In genomic region chr3:61637088-61638051, GRCh38 we compare ENCODE assay signal across 9 cellular contexts.
A peak's percentile ranks its signal among the peaks of the same experiment; 100 is the strongest.
DNase-seq lines count a peak whose midpoint lies in the region; ATAC-seq, FAIRE-seq and TF ChIP-seq lines count a peak whose summit lies in the region.
"Had no signal": no experiment of that assay in that cellular context is flagged by ENCODE, and none has a peak within 500 bp of the region (broad histone marks: within the 10 kb centered on the region; RNA-seq: fewer than 3 reads in every experiment).

No MANE protein-coding gene starts in this region.

- dilution Hi-C loops in endothelial cell of umbilical vein (cut with MboI; ENCODE audit: extremely low pct_ligation_motif_present, low sequenced_read_pairs): no loop called here

- H3K36me3 ChIP-seq in endothelial cell of umbilical vein (ENCODE audit: control insufficient read depth in 2 of 2, extremely low read depth in 1 of 2, insufficient read depth in 2 of 2, low read length in 2 of 2) (no peaks in the 10 kb centered on the region), skeletal muscle tissue (ENCODE audit: control insufficient read depth in 3 of 3, insufficient read depth in 3 of 3, low read length in 3 of 3) (no peaks in the 10 kb centered on the region), BE2C (no peaks in the 10 kb centered on the region)

- no peaks in the 10 kb centered on the region for H3K27me3 Mint-ChIP-seq in effector memory CD8-positive, alpha-beta T cell
- H3K27me3 Mint-ChIP-seq in stimulated activated naive CD8-positive, alpha-beta T cell treated with anti-CD3 and anti-CD28 coated beads, Interleukin-15, amount 100 ng/mL, for 72 hours: peaks cover 5% of the 10 kb centered on the region
- H3K27me3 Mint-ChIP-seq: central memory CD8-positive, alpha-beta T cell had no signal

- H3K79me2 ChIP-seq in endothelial cell of umbilical vein (ENCODE audit: control insufficient read depth, insufficient read depth, low read length): peaks cover 2% of the 10 kb centered on the region

- no peaks in the 10 kb centered on the region for H3K4me1 Mint-ChIP-seq in effector memory CD8-positive, alpha-beta T cell (ENCODE audit: low read depth in 2 of 2)
- no peaks in the 10 kb centered on the region for H3K4me1 Mint-ChIP-seq in stimulated activated naive CD8-positive, alpha-beta T cell treated with anti-CD3 and anti-CD28 coated beads, Interleukin-15, amount 100 ng/mL, for 72 hours
- H3K4me1 Mint-ChIP-seq: central memory CD8-positive, alpha-beta T cell had no signal

- H2AFZ ChIP-seq in endothelial cell of umbilical vein (ENCODE audit: low read depth, low read length): peak overlapping the region; percentile 14

- H3K9me3 Mint-ChIP-seq in effector memory CD8-positive, alpha-beta T cell: peaks cover 4 to 7% of the 10 kb centered on the region in 2 donors
- no peaks in the 10 kb centered on the region for H3K9me3 Mint-ChIP-seq in stimulated activated naive CD8-positive, alpha-beta T cell treated with anti-CD3 and anti-CD28 coated beads, Interleukin-15, amount 100 ng/mL, for 72 hours
- H3K9me3 Mint-ChIP-seq: central memory CD8-positive, alpha-beta T cell had no signal

- no peak overlapping the region for H3K27ac Mint-ChIP-seq in effector memory CD8-positive, alpha-beta T cell
- no peak overlapping the region for H3K27ac Mint-ChIP-seq in stimulated activated naive CD8-positive, alpha-beta T cell treated with anti-CD3 and anti-CD28 coated beads, Interleukin-15, amount 100 ng/mL, for 72 hours

- H3K4me2 ChIP-seq in endothelial cell of umbilical vein (ENCODE audit: insufficient read depth, low read length): no peak overlapping the region

- BruUV-seq in endothelial cell of umbilical vein (replicated peaks; lab: Mats Ljungman, UMichigan): no TSS peak

- intact Hi-C loops in endothelial cell of umbilical vein (cut with micrococcal nuclease): no loop called here

- H3K27ac ChIP-seq in endothelial cell of umbilical vein (ENCODE audit: insufficient read depth, low read depth, low read length) (no peak overlapping the region), skeletal muscle tissue (ENCODE audit: low read depth, low read length) (peak overlapping the region; percentile 5)

- ATAC-seq in HG03135 (IDR thresholded peaks at IDR 0.05; ENCODE audit: unreplicated experiment): peak; percentile 79
- ATAC-seq in effector memory CD8-positive, alpha-beta T cell (replicated peaks): no peak
- no peak for ATAC-seq in stimulated activated naive CD8-positive, alpha-beta T cell treated with anti-CD3 and anti-CD28 coated beads, Interleukin-15, amount 100 ng/mL, for 72 hours

- TF ChIP-seq CTCF in endothelial cell of umbilical vein (IDR thresholded peaks at IDR 0.05; ENCODE audit: extremely low read depth in 1 of 2, insufficient read depth in 1 of 2, low read depth in 1 of 2, low read length in 2 of 2): no peak
- TF ChIP-seq CTCF in BE2C (IDR thresholded peaks at IDR 0.05; ENCODE audit: low read depth, low read length): no peak

- H3K27me3 ChIP-seq in endothelial cell of umbilical vein (ENCODE audit: control insufficient read depth in 2 of 2, insufficient read depth in 2 of 2, low read length in 2 of 2) (no peaks in the 10 kb centered on the region), skeletal muscle tissue (ENCODE audit: control insufficient read depth in 3 of 3, insufficient read depth in 3 of 3, low read length in 3 of 3) (no peaks in the 10 kb centered on the region), BE2C (peaks cover 8% of the 10 kb centered on the region; the same call in 1 of the 2 replicates)

- H3K4me3 Mint-ChIP-seq in effector memory CD8-positive, alpha-beta T cell: no peak overlapping the region
- H3K4me3 Mint-ChIP-seq in stimulated activated naive CD8-positive, alpha-beta T cell treated with anti-CD3 and anti-CD28 coated beads, Interleukin-15, amount 100 ng/mL, for 72 hours: no peak overlapping the region
- H3K4me3 Mint-ChIP-seq: central memory CD8-positive, alpha-beta T cell had no signal

- H3K9me3 ChIP-seq in endothelial cell of umbilical vein (replicated peaks; ENCODE audit: control insufficient read depth, insufficient read depth, low read length) (no peaks in the 10 kb centered on the region), skeletal muscle tissue (ENCODE audit: control insufficient read depth in 3 of 3, low read length in 3 of 3) (peaks cover 0 to 2% (median 0%) of the 10 kb centered on the region in 3 donors), BE2C (no peaks in the 10 kb centered on the region)

- H3K4me3 ChIP-seq in endothelial cell of umbilical vein (replicated peaks in 1 of 3; ENCODE audit: insufficient read depth in 1 of 3, low read depth in 1 of 3, low read length in 3 of 3): no peak overlapping the region
- H3K4me3 ChIP-seq in skeletal muscle tissue (ENCODE audit: low read length in 3 of 3): peak overlapping the region; percentile 48 to 63 (median 56)
- H3K4me3 ChIP-seq in BE2C (ENCODE audit: low read depth, low read length): no peak overlapping the region

- POLR2A ChIA-PET in endothelial cell of umbilical vein (lab: Charles Lee): no interaction called here

- CTCF ChIA-PET in endothelial cell of umbilical vein (lab: Charles Lee): no interaction called here

- H3K36me3 Mint-ChIP-seq in effector memory CD8-positive, alpha-beta T cell (ENCODE audit: insufficient read depth): no peaks in the 10 kb centered on the region

- no peak for TF ChIP-seq POLR2A in endothelial cell of umbilical vein (IDR thresholded peaks at IDR 0.05; ENCODE audit: low read depth, low read length)

- H3K9ac ChIP-seq in endothelial cell of umbilical vein (replicated peaks; ENCODE audit: extremely low read depth, insufficient read depth, low read length) (no peak overlapping the region), skeletal muscle tissue (ENCODE audit: low read depth in 1 of 3, low read length in 3 of 3) (peak overlapping the region; percentile 8 to 46 (median 36))

- no peaks in the 10 kb centered on the region for H4K20me1 ChIP-seq in endothelial cell of umbilical vein (replicated peaks; ENCODE audit: control insufficient read depth, extremely low read depth, insufficient read depth, low read length)

- peak; percentile 42 for FAIRE-seq in endothelial cell of umbilical vein (lab: Jason Lieb, UNC)

- peak; percentile 10 for DNase-seq in GM19238 (ENCODE audit: insufficient read length, low spot score)
- peak; percentile 28 for DNase-seq in endothelial cell of umbilical vein (ENCODE audit: low read depth, low spot score)
- DNase-seq in effector memory CD8-positive, alpha-beta T cell: no peak
- DNase-seq in stimulated activated naive CD8-positive, alpha-beta T cell treated with anti-CD3 and anti-CD28 coated beads, Interleukin-15, amount 100 ng/mL, for 72 hours: no peak
- DNase-seq in BE2C: no peak
- no peak for DNase-seq in activated effector memory CD4-positive, alpha-beta T cell treated with Interleukin-2 at 50 U/mL for 16 hours

- no peaks in the 10 kb centered on the region for H3K4me1 ChIP-seq in endothelial cell of umbilical vein (ENCODE audit: control insufficient read depth, extremely low read depth, insufficient read depth, low read length)
- peaks cover 4 to 7% (median 4%) of the 10 kb centered on the region in 3 donors for H3K4me1 ChIP-seq in skeletal muscle tissue (ENCODE audit: control insufficient read depth in 3 of 3, insufficient read depth in 3 of 3, low read length in 3 of 3)
- no peaks in the 10 kb centered on the region for H3K4me1 ChIP-seq in BE2C

- no peaks in the 10 kb centered on the region for H3K9me1 ChIP-seq in endothelial cell of umbilical vein (replicated peaks; ENCODE audit: control insufficient read depth, extremely low read depth, insufficient read depth, low read length)

TF ChIP-seq in endothelial cell of umbilical vein, 7 proteins besides CTCF, POLR2A, EP300 and RAD21:
- TF ChIP-seq MYC (IDR thresholded peaks at IDR 0.05; ENCODE audit: low read depth, low read length) (no peak), GATA2 (IDR thresholded peaks at IDR 0.05; ENCODE audit: insufficient read depth, insufficient read length, low read depth, low read length) (no peak), EZH2 (IDR thresholded peaks at IDR 0.05; ENCODE audit: borderline replicate concordance, low read depth, low read length, severe bottlenecking) (no peak), POLR2AphosphoS5 (IDR thresholded peaks at IDR 0.05; ENCODE audit: insufficient read depth, low read depth, low read length) (no peak), MAX (IDR thresholded peaks at IDR 0.05; ENCODE audit: insufficient read depth, insufficient read length) (no peak), FOS (IDR thresholded peaks at IDR 0.05; ENCODE audit: borderline replicate concordance, insufficient read depth, low read length) (no peak), JUN (IDR thresholded peaks at IDR 0.05; ENCODE audit: borderline replicate concordance, insufficient read depth, insufficient read length, low read depth) (no peak)

Comparison
In these comparisons a context has a peak if more than half of its experiments do, and no peak if none do; other contexts are left out.
1. DNase-seq: peak in GM19238 (single experiment) and endothelial cell of umbilical vein (single experiment); none in effector memory CD8-positive, alpha-beta T cell (0 of 3), stimulated activated naive CD8-positive, alpha-beta T cell treated with anti-CD3 and anti-CD28 coated beads, Interleukin-15, amount 100 ng/mL, for 72 hours (0 of 2), BE2C (single experiment) and activated effector memory CD4-positive, alpha-beta T cell treated with Interleukin-2 at 50 U/mL for 16 hours (single experiment).
2. H3K4me3 ChIP-seq: peak in skeletal muscle tissue (3 of 3); none in endothelial cell of umbilical vein (0 of 3) and BE2C (single experiment).